8 cellular contexts compared by ENCODE assay signal in the genomic region with DNA sequence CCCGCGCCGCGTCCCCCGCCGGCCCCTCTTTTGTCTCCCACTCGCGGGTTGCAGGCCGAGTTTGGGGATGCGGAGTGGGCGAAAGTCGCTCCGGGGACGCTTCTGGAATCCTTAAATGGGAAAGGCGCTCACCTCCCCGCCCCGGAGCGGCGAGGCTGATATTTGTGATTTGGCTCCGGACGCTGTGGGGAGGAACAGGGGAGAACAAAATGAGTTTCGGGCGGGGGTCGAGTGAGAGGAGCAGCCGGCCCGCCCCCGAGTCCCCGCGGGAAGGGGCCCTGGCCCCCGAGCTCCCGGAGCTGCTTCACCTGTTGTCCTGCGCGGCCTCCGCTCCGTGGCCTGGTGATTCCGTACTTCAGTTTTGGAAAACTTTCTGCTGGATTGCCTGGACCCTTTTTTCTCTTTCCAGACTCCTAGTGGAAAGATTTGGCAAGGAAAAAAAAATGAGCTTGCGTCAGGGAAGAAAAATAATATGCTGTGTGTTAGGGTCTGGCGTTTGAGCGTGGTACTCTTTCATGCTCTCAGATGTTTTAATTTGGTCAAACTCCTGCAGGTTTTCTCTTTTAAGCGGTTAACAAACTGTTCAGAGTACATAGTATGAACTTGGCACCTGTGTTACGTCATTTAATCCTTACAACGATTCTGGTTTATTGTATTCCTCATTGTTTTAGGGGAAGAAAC. TPM values are rescaled to one million over a fixed set of nuclear protein-coding genes. Genes with fewer than 3 reads are reported as not detected.
DNase-seq lines count a peak whose midpoint lies in the region; ATAC-seq and TF ChIP-seq lines count a peak whose summit lies in the region.

No MANE protein-coding gene starts in this region.

- CTCF ChIA-PET in activated CD8-positive, alpha-beta memory T cell treated with anti-CD3 and anti-CD28 coated beads, Interleukin-2, amount 10 ng/mL, durations not matched to agents 7 days and 5 days (lab: Charles Lee): interaction anchor here (0.7 to 1.2 kb wide), 3 partner anchors 15 to 45 kb away, joined by 3 to 6 read pairs (median 3); no protein-coding TSS in a partner anchor

- no peak for TF ChIP-seq CTCF in MM.1S (IDR thresholded peaks at IDR 0.05; ENCODE audit: low read length)
- peak; percentile 31 for TF ChIP-seq CTCF in fibroblast of mammary gland (conservative IDR thresholded peaks at IDR 0.05; ENCODE audit: control insufficient read depth, insufficient read depth, low read depth, low read length)

- H3K9me2 ChIP-seq in MM.1S (replicated peaks; ENCODE audit: insufficient read depth, low read length): no peaks in the 10 kb centered on the region

- H3K27ac ChIP-seq in MM.1S (ENCODE audit: low read length): no peak overlapping the region

- H3K9me3 Mint-ChIP-seq in activated CD8-positive, alpha-beta memory T cell treated with anti-CD3 and anti-CD28 coated beads, Interleukin-2, amount 10 ng/mL, durations not matched to agents 7 days and 5 days (ENCODE audit: low read depth): no peaks in the 10 kb centered on the region

- H3K27ac Mint-ChIP-seq in activated CD8-positive, alpha-beta memory T cell treated with anti-CD3 and anti-CD28 coated beads, Interleukin-2, amount 10 ng/mL, durations not matched to agents 7 days and 5 days: peak overlapping the region; percentile 82

- H3K4me2 ChIP-seq in MM.1S (ENCODE audit: low read depth, low read length): peak overlapping the region; percentile 91

- peaks cover 5% of the 10 kb centered on the region; the same call in 1 of the 2 replicates for H3F3A ChIP-seq in MM.1S (ENCODE audit: insufficient read depth, low read length)

- peaks cover 18% of the 10 kb centered on the region for H3K4me1 ChIP-seq in MM.1S (ENCODE audit: low read length)
- peaks cover 14% of the 10 kb centered on the region for H3K4me1 ChIP-seq in neuron (ENCODE audit: insufficient read depth, low read length)

- no peaks in the 10 kb centered on the region; the same call in none of the 2 replicates for H3K27me3 ChIP-seq in MM.1S (replicated peaks; ENCODE audit: insufficient read depth, low read length)
- no peaks in the 10 kb centered on the region for H3K27me3 ChIP-seq in neuron (ENCODE audit: insufficient read depth, low read length)

- peaks cover 11% of the 10 kb centered on the region for H3K36me3 Mint-ChIP-seq in activated CD8-positive, alpha-beta memory T cell treated with anti-CD3 and anti-CD28 coated beads, Interleukin-2, amount 10 ng/mL, durations not matched to agents 7 days and 5 days

- peaks cover 17% of the 10 kb centered on the region for H3K79me2 ChIP-seq in MM.1S (ENCODE audit: low read length)

- H3K27me3 Mint-ChIP-seq in activated CD8-positive, alpha-beta memory T cell treated with anti-CD3 and anti-CD28 coated beads, Interleukin-2, amount 10 ng/mL, durations not matched to agents 7 days and 5 days: peaks cover 19% of the 10 kb centered on the region

- H3K36me3 ChIP-seq in MM.1S (replicated peaks; ENCODE audit: insufficient read depth, low read length): no peaks in the 10 kb centered on the region
- peaks cover 6% of the 10 kb centered on the region for H3K36me3 ChIP-seq in neuron (ENCODE audit: insufficient read depth, low read length)

- H2AFZ ChIP-seq in MM.1S (ENCODE audit: low read length) (0 out of 2 replicates have a peak overlapping the region, but pooled peaks have one; percentile 56), neuron (ENCODE audit: low read depth, low read length) (peak overlapping the region; percentile 73)

- DNase-seq in activated CD8-positive, alpha-beta memory T cell treated with anti-CD3 and anti-CD28 coated beads, Interleukin-2, amount 10 ng/mL, durations not matched to agents 7 days and 5 days: peak; percentile 42
- no peak for DNase-seq in activated CD8-positive, alpha-beta memory T cell treated with anti-CD3 and anti-CD28 coated beads for 24 hours
- DNase-seq in MM.1S (no peak), fibroblast of mammary gland (ENCODE audit: low read depth) (peak; percentile 60)
- peak; percentile 65 for DNase-seq in activated CD8-positive, alpha-beta memory T cell treated with anti-CD3 and anti-CD28 coated beads, Interleukin-2, amount 50 U/mL, for 48 hours
- no peak for DNase-seq in effector CD4-positive, alpha-beta T cell

- peak overlapping the region; percentile 56 for H3K9ac ChIP-seq in MM.1S (ENCODE audit: low read length)

- H3K4me3 Mint-ChIP-seq in activated CD8-positive, alpha-beta memory T cell treated with anti-CD3 and anti-CD28 coated beads, Interleukin-2, amount 10 ng/mL, durations not matched to agents 7 days and 5 days: peak overlapping the region; percentile 85

- peaks cover 50% of the 10 kb centered on the region for H3K4me1 Mint-ChIP-seq in activated CD8-positive, alpha-beta memory T cell treated with anti-CD3 and anti-CD28 coated beads, Interleukin-2, amount 10 ng/mL, durations not matched to agents 7 days and 5 days

- no peak for ATAC-seq in activated CD8-positive, alpha-beta memory T cell treated with anti-CD3 and anti-CD28 coated beads, Interleukin-2, amount 10 ng/mL, durations not matched to agents 7 days and 5 days
- ATAC-seq in HG02884 (IDR thresholded peaks at IDR 0.05; ENCODE audit: unreplicated experiment): no peak

- H3K4me3 ChIP-seq in MM.1S (ENCODE audit: low read length) (peak overlapping the region; percentile 75), fibroblast of mammary gland (ENCODE audit: control insufficient read depth, low read depth, low read length) (peak overlapping the region; percentile 66), neuron (ENCODE audit: low read length) (peak overlapping the region; percentile 98)

- H4K20me1 ChIP-seq in MM.1S (ENCODE audit: insufficient read depth, low read length): no peaks in the 10 kb centered on the region

- H3K9me3 ChIP-seq in MM.1S (replicated peaks; ENCODE audit: insufficient read depth, low read length) (no peaks in the 10 kb centered on the region), neuron (ENCODE audit: low read length) (peaks cover 7% of the 10 kb centered on the region)

RNA-seq across cellular contexts. Expression of gene BMPR1A, which starts 0.8 kb away (rescaled TPM):
- 10 to 100 TPM; 17.1 to 19.5 TPM for total RNA-seq in activated CD8-positive, alpha-beta memory T cell treated with anti-CD3 and anti-CD28 coated beads, Interleukin-2, amount 10 ng/mL, durations not matched to agents 7 days and 5 days

Comparison
In these comparisons a context has a peak if more than half of its experiments do, and no peak if none do; other contexts are left out.
1. DNase-seq: peak in activated CD8-positive, alpha-beta memory T cell treated with anti-CD3 and anti-CD28 coated beads, Interleukin-2, amount 10 ng/mL, durations not matched to agents 7 days and 5 days (single experiment), activated CD8-positive, alpha-beta memory T cell treated with anti-CD3 and anti-CD28 coated beads, Interleukin-2, amount 50 U/mL, for 48 hours (single experiment) and fibroblast of mammary gland (single experiment); none in activated CD8-positive, alpha-beta memory T cell treated with anti-CD3 and anti-CD28 coated beads for 24 hours (single experiment), MM.1S (single experiment) and effector CD4-positive, alpha-beta T cell (single experiment).
2. Peak in every context shown above with its lines, with median percentiles within 50 percentile points of each other: H3K4me3 ChIP-seq.